12 cellular contexts compared by ENCODE assay signal in genomic region chr14:70810621-70811020, GRCh38. TPM values are rescaled to one million over a fixed set of nuclear protein-coding genes. Genes with fewer than 3 reads are reported as not detected.
DNase-seq lines count a peak whose midpoint lies in the region; FAIRE-seq and TF ChIP-seq lines count a peak whose summit lies in the region.
"Had no signal": no experiment of that assay in that cellular context is flagged by ENCODE, and none has a peak within 500 bp of the region (broad histone marks: within the 10 kb centered on the region; RNA-seq: fewer than 3 reads in every experiment).

No MANE protein-coding gene starts in this region.

- no peaks in the 10 kb centered on the region for H3K9me2 ChIP-seq in Loucy (replicated peaks; ENCODE audit: low read depth, low read length)

- H3K23me2 ChIP-seq in H1 (ENCODE audit: low read depth, low read length), result peaks cover 9% of the 10 kb centered on the region

- no peaks in the 10 kb centered on the region for H3K27me3 ChIP-seq in GM06990 (replicated peaks; ENCODE audit: control insufficient read depth, insufficient read depth, low read length)
- H3K27me3 ChIP-seq in Loucy (ENCODE audit: insufficient read depth, low read length, poor library complexity, severe bottlenecking), result no peaks in the 10 kb centered on the region
- H3K27me3 ChIP-seq in H1 (replicated peaks in 1 of 4; ENCODE audit: control insufficient read depth in 3 of 4, extremely low read depth in 1 of 4, insufficient read depth in 3 of 4, low read length in 3 of 4), result no peaks in the 10 kb centered on the region
- no peaks in the 10 kb centered on the region for H3K27me3 ChIP-seq in mucosa of stomach (ENCODE audit: control insufficient read depth, insufficient read depth, low read length)
- peaks cover 0 to 45% of the 10 kb centered on the region in 2 donors for H3K27me3 ChIP-seq in tibial artery

- H2BK120ac ChIP-seq in H1 (replicated peaks; ENCODE audit: low read depth, low read length), result no peak overlapping the region

- H3K27ac ChIP-seq in H1 (ENCODE audit: low read depth, low read length) (peak overlapping the region; percentile 40; the same call in 1 of the 2 replicates), tibial artery (no peak overlapping the region)
- H3K27ac ChIP-seq: BLaER1 had no signal

- no peak for TF ChIP-seq EP300 in H1 (IDR thresholded peaks at IDR 0.05; ENCODE audit: borderline replicate concordance in 1 of 2, low read depth in 2 of 2, low read length in 2 of 2)

- intact Hi-C loops in tibial artery (cut with DNase I; ENCODE audit: low total_unique reads), result no loop called here

- POLR2A ChIA-PET in H1 (lab: Charles Lee; ENCODE audit: partially characterized antibody), result interaction anchor here (1.0 to 3.6 kb wide), 2 partner anchors 10 to 117 kb away, joined by 3 to 57 read pairs; no protein-coding TSS in a partner anchor

- no peak overlapping the region for H2BK12ac ChIP-seq in H1 (ENCODE audit: low read depth, low read length)

- peaks cover 21% of the 10 kb centered on the region for H3K4me1 ChIP-seq in Loucy (ENCODE audit: insufficient read depth, low read length, poor library complexity, severe bottlenecking)
- H3K4me1 ChIP-seq in H1 (replicated peaks in 1 of 4; ENCODE audit: control insufficient read depth in 3 of 4, insufficient read depth in 4 of 4, low read length in 3 of 4), result peaks cover 0 to 3% (median 2%) of the 10 kb centered on the region in 4 experiments; a peak in 4 of 7 replicates
- H3K4me1 ChIP-seq in mucosa of stomach (ENCODE audit: control insufficient read depth, insufficient read depth, low read length), result no peaks in the 10 kb centered on the region
- peaks cover 0 to 27% (median 17%) of the 10 kb centered on the region in 4 donors for H3K4me1 ChIP-seq in tibial artery

- H3K4me3 ChIP-seq in GM06990 (replicated peaks; ENCODE audit: low read depth, low read length), result peak overlapping the region; percentile 85; the same call in 1 of the 2 replicates
- H3K4me3 ChIP-seq in Loucy (ENCODE audit: low read length, poor library complexity, severe bottlenecking), result peak overlapping the region; percentile 77
- H3K4me3 ChIP-seq in H1 (ENCODE audit: extremely low read depth in 1 of 4, insufficient read depth in 2 of 4, low read depth in 3 of 4, low read length in 4 of 4), result peak overlapping the region; percentile 73 to 92 (median 81)
- H3K4me3 ChIP-seq in mucosa of stomach (ENCODE audit: low read length), result no peak overlapping the region
- H3K4me3 ChIP-seq in tibial artery, result no peak overlapping the region

- H3K9me3 ChIP-seq in Loucy (ENCODE audit: insufficient read depth, low read depth, low read length) (no peaks in the 10 kb centered on the region), H1 (ENCODE audit: insufficient read depth in 2 of 2, low read depth in 1 of 2, low read length in 1 of 2) (no peaks in the 10 kb centered on the region), mucosa of stomach (ENCODE audit: control insufficient read depth, low read length) (no peaks in the 10 kb centered on the region), tibial artery (no peaks in the 10 kb centered on the region)
- H3K9me3 ChIP-seq: BLaER1, stomach had no signal

- peaks cover 3% of the 10 kb centered on the region; the same call in 1 of the 2 replicates for H3K79me1 ChIP-seq in H1 (ENCODE audit: low read depth, low read length)

- H3F3A ChIP-seq in Loucy (ENCODE audit: low read depth), result no peaks in the 10 kb centered on the region

- CTCF ChIA-PET in H1 (lab: Charles Lee; ENCODE audit: partially characterized antibody), result interaction anchor here (0.7 to 3.6 kb wide), 6 partner anchors 8 to 360 kb away, joined by 3 to 18 read pairs (median 4); no protein-coding TSS in a partner anchor

- H3K4me2 ChIP-seq in Loucy (ENCODE audit: low read depth, low read length, poor library complexity, severe bottlenecking) (peak overlapping the region; percentile 82), H1 (ENCODE audit: insufficient read depth in 1 of 2, low read depth in 2 of 2, low read length in 2 of 2) (peak overlapping the region; percentile 90 to 93)

- H4K20me1 ChIP-seq in Loucy (ENCODE audit: insufficient read depth, low read length, poor library complexity, severe bottlenecking), result no peaks in the 10 kb centered on the region
- peaks cover 0 to 3% of the 10 kb centered on the region in 2 experiments for H4K20me1 ChIP-seq in H1 (replicated peaks in 1 of 2; ENCODE audit: control insufficient read depth in 1 of 2, insufficient read depth in 2 of 2, low read length in 2 of 2)
- H4K20me1 ChIP-seq: BLaER1 had no signal

- DNase-seq in GM06990 (ENCODE audit: extremely low read depth, insufficient read length) (no peak), H1 (ENCODE audit: low read depth in 1 of 2, low spot score in 2 of 2) (no peak), T-helper 2 cell (no peak), NCI-H510A (lab: John Stamatoyannopoulos, UW) (no peak), tibial artery (no peak), HTR-8/SVneo (ENCODE audit: insufficient read length, low spot score) (no peak)
- DNase-seq: Kasumi-1, right cardiac atrium, stomach had no signal

- no peak overlapping the region for H2AK5ac ChIP-seq in H1 (ENCODE audit: low read depth, low read length)

- H3K23ac ChIP-seq in H1 (ENCODE audit: insufficient read length), result no peak overlapping the region

- no peak overlapping the region for H4K91ac ChIP-seq in H1 (replicated peaks; ENCODE audit: insufficient read length, low read length)

- TF ChIP-seq CTCF in GM06990 (IDR thresholded peaks at IDR 0.05; ENCODE audit: insufficient read depth, low read length, poor library complexity, severe bottlenecking) (no peak), Loucy (conservative IDR thresholded peaks at IDR 0.05; ENCODE audit: low read length) (no peak), H1 (IDR thresholded peaks at IDR 0.05; ENCODE audit: control extremely low read depth in 1 of 3, insufficient read depth in 1 of 3, low read depth in 1 of 3, low read length in 3 of 3) (no peak), tibial artery (IDR thresholded peaks at IDR 0.05) (no peak)

- no peaks in the 10 kb centered on the region for H3K79me2 ChIP-seq in Loucy (ENCODE audit: insufficient read depth, low read length)
- H3K79me2 ChIP-seq in H1 (ENCODE audit: control insufficient read depth in 1 of 2, insufficient read depth in 2 of 2, low read length in 2 of 2), result peaks cover 0 to 49% of the 10 kb centered on the region in 2 experiments; a peak in 3 of 4 replicates

- H3K36me3 ChIP-seq in GM06990 (ENCODE audit: control insufficient read depth, insufficient read depth, low read length) (no peaks in the 10 kb centered on the region), Loucy (ENCODE audit: insufficient read depth, low read length) (no peaks in the 10 kb centered on the region), H1 (ENCODE audit: control insufficient read depth in 2 of 4, insufficient read depth in 4 of 4, low read length in 3 of 4) (no peaks in the 10 kb centered on the region), mucosa of stomach (ENCODE audit: control insufficient read depth, insufficient read depth, low read length) (no peaks in the 10 kb centered on the region), tibial artery (no peaks in the 10 kb centered on the region)
- H3K36me3 ChIP-seq: BLaER1, stomach had no signal

- no peak overlapping the region for H2AFZ ChIP-seq in Loucy (ENCODE audit: low read length)
- peak overlapping the region; percentile 64; the same call in 1 of the 2 replicates for H2AFZ ChIP-seq in H1 (ENCODE audit: low read length)

- no peak for TF ChIP-seq RAD21 in H1 (IDR thresholded peaks at IDR 0.05 in 1 of 2, conservative IDR thresholded peaks at IDR 0.05 in 1 of 2; ENCODE audit: low read depth in 2 of 2, low read length in 2 of 2)

- no peak for FAIRE-seq in H1 (lab: Jason Lieb, UNC)
- no peak for FAIRE-seq in HTR-8/SVneo (lab: Jason Lieb, UNC)

- H4K5ac ChIP-seq in H1 (ENCODE audit: insufficient read length, low read depth, low read length), result no peak overlapping the region

- WGBS in H1 (ENCODE audit: extremely low coverage in 1 of 2, insufficient coverage in 1 of 2, insufficient read length in 1 of 2, insufficient replicate concordance in 2 of 2, low coverage in 1 of 2, low lambda C conversion rate in 2 of 2, missing lambda C conversion rate in 1 of 2), 2 experiments, result 30% methylated on average over 7 of the region's 7 CpGs; no CpG with 5 or more reads in 1 of the 2 experiments

- 0 out of 2 replicates have a peak overlapping the region, but pooled peaks have one; percentile 8 for H2BK5ac ChIP-seq in H1 (ENCODE audit: low read depth, low read length)

- H4K8ac ChIP-seq in H1 (ENCODE audit: extremely low read depth, insufficient read depth, low read length), result no peak overlapping the region

- no peak overlapping the region for H3K4ac ChIP-seq in H1 (replicated peaks; ENCODE audit: insufficient read length, low read depth, low read length)

- no peak overlapping the region for H2BK20ac ChIP-seq in H1 (ENCODE audit: low read length)

- no peak overlapping the region for H3K14ac ChIP-seq in H1 (ENCODE audit: insufficient read length)

- H3K9ac ChIP-seq in Loucy (ENCODE audit: low read depth, low read length, poor library complexity, severe bottlenecking) (peak overlapping the region; percentile 65), H1 (replicated peaks in 1 of 4; ENCODE audit: extremely low read depth in 1 of 4, low read depth in 3 of 4, low read length in 3 of 4) (peak overlapping the region; percentile 50 to 77 (median 56); a peak in 6 of 7 replicates), mucosa of stomach (ENCODE audit: low read length) (peak overlapping the region; percentile 72)

- H3K18ac ChIP-seq in H1 (ENCODE audit: extremely low read depth, low read length), result no peak overlapping the region; the same call in 1 of the 2 replicates

- no peak for TF ChIP-seq POLR2A in H1 (IDR thresholded peaks at IDR 0.05; ENCODE audit: control extremely low read depth in 1 of 2, low read depth in 2 of 2, low read length in 2 of 2)

- no peak overlapping the region for H2BK15ac ChIP-seq in H1 (ENCODE audit: low read length)

- no peak overlapping the region for H3K56ac ChIP-seq in H1 (replicated peaks; ENCODE audit: insufficient read length, low read depth, low read length)

TF ChIP-seq in H1, 55 proteins besides CTCF, POLR2A, EP300 and RAD21 (continues in another document):
- TF ChIP-seq RBBP5 (IDR thresholded peaks at IDR 0.05; ENCODE audit: borderline replicate concordance, low read depth, low read length), result no peak
- TF ChIP-seq SAP30 (IDR thresholded peaks at IDR 0.05; ENCODE audit: insufficient read depth, insufficient replicate concordance, low read length), result no peak
- TF ChIP-seq SIN3A (conservative IDR thresholded peaks at IDR 0.05 in 1 of 2, IDR thresholded peaks at IDR 0.05 in 1 of 2; ENCODE audit: low read depth in 1 of 2, low read length in 2 of 2), result no peak
- no peak for TF ChIP-seq SIX5 (IDR thresholded peaks at IDR 0.05; ENCODE audit: low read depth, low read length)

RNA-seq across cellular contexts. Expression of gene MAP3K9, which starts 1.3 kb away (rescaled TPM):
- 23.7 and 24.7 TPM in 2 replicates for total RNA-seq in H1 (2021; fragmentation: NEBNext Ultra II Directional; extraction: Animal tissue kit (Norgen Biotek cat#: 25700))
- 9.7 and 9.8 TPM in 2 replicates for polyA plus RNA-seq in H1 (2011; rRNA removed)
- polyA plus RNA-seq in H1 (2011; cell fraction: cytosol; rRNA removed), result 8.2 TPM
- polyA plus RNA-seq in H1 (2011; cell fraction: nucleus; rRNA removed), result 13.6 TPM
- polyA plus RNA-seq in H1 (2012, experiment 1 of 2), result 8.7 to 11.5 TPM (median 10.7 TPM) in 4 replicates
- polyA plus RNA-seq in H1 (2012, experiment 2 of 2), result 4.5 TPM
- 7.5 TPM for polyA plus RNA-seq in H1 (2013, experiment 1 of 2)
- 7.0 TPM for polyA plus RNA-seq in H1 (2013, experiment 2 of 2)
- 26.2 and 26.8 TPM in 2 replicates for polyA minus RNA-seq in H1 (2011; rRNA and poly(A)+ RNA removed)
- 13.5 TPM for polyA minus RNA-seq in H1 (2011; cell fraction: cytosol; rRNA and poly(A)+ RNA removed)
- 16.0 TPM for polyA minus RNA-seq in H1 (2011; cell fraction: nucleus; rRNA and poly(A)+ RNA removed)

Comparison
In these comparisons a context has a peak if more than half of its experiments do, and no peak if none do; other contexts are left out.
1. H3K4me3 ChIP-seq: peak in GM06990 (single experiment), Loucy (single experiment) and H1 (4 of 4); none in mucosa of stomach (single experiment) and tibial artery (0 of 2).
2. Peak in every context shown above with its lines, with median percentiles within 50 percentile points of each other: H3K9ac ChIP-seq.